Comparison of ENCODE assay signal across 14 cellular contexts in genomic region chr3:64161481-64161952, GRCh38.
DNase-seq lines count a peak whose midpoint lies in the region; ATAC-seq and TF ChIP-seq lines count a peak whose summit lies in the region.
"Had no signal": no experiment of that assay in that cellular context is flagged by ENCODE, and none has a peak within 500 bp of the region (broad histone marks: within the 10 kb centered on the region; RNA-seq: fewer than 3 reads in every experiment).

No MANE protein-coding gene starts in this region.

- H3K9me3 ChIP-seq in breast epithelium, result no peaks in the 10 kb centered on the region
- no peaks in the 10 kb centered on the region for H3K9me3 ChIP-seq in right cardiac atrium (ENCODE audit: control insufficient read depth, low read length)
- H3K9me3 ChIP-seq in vagina, result no peaks in the 10 kb centered on the region

- ATAC-seq in right cardiac atrium, result peak; percentile 38 to 86
- no peak for ATAC-seq in GM19324 (IDR thresholded peaks at IDR 0.05; ENCODE audit: low FRiP score, unreplicated experiment)
- no peak for ATAC-seq in activated T-cell treated with anti-CD3 and anti-CD28 coated beads, Interleukin-2, amount 50 U/mL, for 4 hours
- no peak for ATAC-seq in HG03280 (IDR thresholded peaks at IDR 0.05; ENCODE audit: unreplicated experiment)

- CTCF ChIA-PET in MCF 10A (lab: Yijun Ruan, JAX) (interaction anchor here (1.1 to 3.8 kb wide), 4 partner anchors 20 to 323 kb away, joined by 4 to 23 read pairs (median 14); partner anchors contain the start of gene PSMD6), RWPE1 (lab: Yijun Ruan, JAX) (no interaction called here)

- peak; percentile 52 for DNase-seq in MCF 10A (ENCODE audit: unreplicated experiment)
- DNase-seq in breast epithelium (ENCODE audit: low spot score in 2 of 2), result no peak
- DNase-seq in RWPE1 (ENCODE audit: low spot score), result peak; percentile 26
- no peak for DNase-seq in right cardiac atrium
- DNase-seq in vagina (ENCODE audit: extremely low spot score in 2 of 2), result no peak
- DNase-seq in activated T-cell treated with anti-CD3 and anti-CD28 coated beads, Interleukin-2, amount 50 U/mL, for 4 hours, result no peak
- DNase-seq: left cardiac atrium; NCI-H2029 treated with DMSO at 0.1 percent for 48 hours; small intestine; stimulated activated CD8-positive, alpha-beta memory T cell treated with anti-CD3 and anti-CD28 coated beads, Interleukin-4, amount 100 ng/mL, for 48 hours had no signal

- no TSS peak for BruUV-seq in MCF 10A (replicated peaks; lab: Mats Ljungman, UMichigan)

- 17% methylated on average over 2 of the region's 2 CpGs for WGBS in right cardiac atrium

- intact Hi-C loops in MCF 10A (cut with micrococcal nuclease), result loop anchor here (5.0 kb wide), 2 partner anchors 129 to 236 kb away; no protein-coding TSS in a partner anchor
- intact Hi-C loops in breast epithelium (cut with DNase I; ENCODE audit: low total_unique reads), result no loop called here
- intact Hi-C loops in right cardiac atrium (cut with DNase I), result loop anchor here in 3 of 4 donors (10.0 kb wide), 3 partner anchors 103 to 127 kb away; no protein-coding TSS in a partner anchor
- intact Hi-C loops in vagina (cut with DNase I), result no loop called here

- H3K4me1 ChIP-seq in breast epithelium, result peaks cover 0 to 6% of the 10 kb centered on the region in 2 donors
- H3K4me1 ChIP-seq in right cardiac atrium (ENCODE audit: control insufficient read depth, insufficient read depth, low read length), result peaks cover 3% of the 10 kb centered on the region
- peaks cover 71% of the 10 kb centered on the region for H3K4me1 ChIP-seq in vagina

- H3K27me3 ChIP-seq in breast epithelium, result no peaks in the 10 kb centered on the region
- no peaks in the 10 kb centered on the region for H3K27me3 ChIP-seq in right cardiac atrium (ENCODE audit: control insufficient read depth, insufficient read depth)
- H3K27me3 ChIP-seq in vagina, result no peaks in the 10 kb centered on the region

- no peaks in the 10 kb centered on the region for H3K9me3 Mint-ChIP-seq in MCF 10A (ENCODE audit: unreplicated experiment)
- H3K9me3 Mint-ChIP-seq in activated T-cell treated with anti-CD3 and anti-CD28 coated beads, Interleukin-2, amount 50 U/mL, for 4 hours, result no peaks in the 10 kb centered on the region

- H3K4me3 Mint-ChIP-seq in MCF 10A (ENCODE audit: unreplicated experiment), result peak overlapping the region; percentile 9
- no peak overlapping the region for H3K4me3 Mint-ChIP-seq in activated T-cell treated with anti-CD3 and anti-CD28 coated beads, Interleukin-2, amount 50 U/mL, for 4 hours
- H3K4me3 Mint-ChIP-seq: B cell had no signal

- no peak overlapping the region for H3K4me3 ChIP-seq in breast epithelium
- H3K4me3 ChIP-seq in right cardiac atrium (ENCODE audit: low read length), result no peak overlapping the region
- no peak overlapping the region for H3K4me3 ChIP-seq in vagina

- no peaks in the 10 kb centered on the region for H3K36me3 ChIP-seq in breast epithelium
- peaks cover 0 to 10% of the 10 kb centered on the region in 2 donors for H3K36me3 ChIP-seq in vagina

- peaks cover 13% of the 10 kb centered on the region for H3K36me3 Mint-ChIP-seq in MCF 10A (ENCODE audit: insufficient read depth, unreplicated experiment)
- H3K36me3 Mint-ChIP-seq in activated T-cell treated with anti-CD3 and anti-CD28 coated beads, Interleukin-2, amount 50 U/mL, for 4 hours (ENCODE audit: insufficient read depth), result no peaks in the 10 kb centered on the region

- TF ChIP-seq POLR2A in breast epithelium (IDR thresholded peaks at IDR 0.05) (no peak), vagina (IDR thresholded peaks at IDR 0.05) (no peak)

- POLR2A ChIA-PET in MCF 10A (lab: Yijun Ruan, JAX) (interaction anchor here (0.7 to 4.0 kb wide), 8 partner anchors 8 to 105 kb away, joined by 3 to 43 read pairs (median 10); no protein-coding TSS in a partner anchor), RWPE1 (lab: Yijun Ruan, JAX; ENCODE audit: low non-redundant PET) (no interaction called here)

- no peaks in the 10 kb centered on the region for H3K27me3 Mint-ChIP-seq in MCF 10A (ENCODE audit: insufficient read depth, unreplicated experiment)
- no peaks in the 10 kb centered on the region for H3K27me3 Mint-ChIP-seq in activated T-cell treated with anti-CD3 and anti-CD28 coated beads, Interleukin-2, amount 50 U/mL, for 4 hours (ENCODE audit: low read depth)
- H3K27me3 Mint-ChIP-seq: B cell had no signal

- TF ChIP-seq CTCF in MCF 10A (IDR thresholded peaks at IDR 0.05; ENCODE audit: unreplicated experiment) (no peak), breast epithelium (IDR thresholded peaks at IDR 0.05) (no peak), RWPE1 (conservative IDR thresholded peaks at IDR 0.05; ENCODE audit: low read depth) (no peak), vagina (IDR thresholded peaks at IDR 0.05) (no peak)

- H3K27ac ChIP-seq in breast epithelium (no peak overlapping the region), RWPE1 (no peak overlapping the region), right cardiac atrium (ENCODE audit: low read length) (no peak overlapping the region), vagina (peak overlapping the region; percentile 76)
- H3K27ac ChIP-seq: HL-60 had no signal

- H3K27ac Mint-ChIP-seq in MCF 10A (ENCODE audit: low read depth, unreplicated experiment), result peak overlapping the region; percentile 87
- H3K27ac Mint-ChIP-seq: B cell had no signal

- H3K4me1 Mint-ChIP-seq in MCF 10A (ENCODE audit: insufficient read depth, unreplicated experiment), result peaks cover 43% of the 10 kb centered on the region
- H3K4me1 Mint-ChIP-seq in activated T-cell treated with anti-CD3 and anti-CD28 coated beads, Interleukin-2, amount 50 U/mL, for 4 hours (ENCODE audit: low read depth), result no peaks in the 10 kb centered on the region

Comparison
In these comparisons a context has a peak if more than half of its experiments do, and no peak if none do; other contexts are left out.
1. DNase-seq: peak in MCF 10A (single experiment) and RWPE1 (single experiment); none in breast epithelium (0 of 2), right cardiac atrium (0 of 3), vagina (0 of 2) and activated T-cell treated with anti-CD3 and anti-CD28 coated beads, Interleukin-2, amount 50 U/mL, for 4 hours (single experiment).
2. intact Hi-C loops: an anchor here in MCF 10A (5.0 kb wide) and right cardiac atrium (10.0 kb wide); none called in breast epithelium and vagina.
3. ATAC-seq: peak in right cardiac atrium (2 of 2); none in GM19324 (single experiment), activated T-cell treated with anti-CD3 and anti-CD28 coated beads, Interleukin-2, amount 50 U/mL, for 4 hours (0 of 2) and HG03280 (single experiment).